ENCODE assay signal across 10 cellular contexts in the genomic region with DNA sequence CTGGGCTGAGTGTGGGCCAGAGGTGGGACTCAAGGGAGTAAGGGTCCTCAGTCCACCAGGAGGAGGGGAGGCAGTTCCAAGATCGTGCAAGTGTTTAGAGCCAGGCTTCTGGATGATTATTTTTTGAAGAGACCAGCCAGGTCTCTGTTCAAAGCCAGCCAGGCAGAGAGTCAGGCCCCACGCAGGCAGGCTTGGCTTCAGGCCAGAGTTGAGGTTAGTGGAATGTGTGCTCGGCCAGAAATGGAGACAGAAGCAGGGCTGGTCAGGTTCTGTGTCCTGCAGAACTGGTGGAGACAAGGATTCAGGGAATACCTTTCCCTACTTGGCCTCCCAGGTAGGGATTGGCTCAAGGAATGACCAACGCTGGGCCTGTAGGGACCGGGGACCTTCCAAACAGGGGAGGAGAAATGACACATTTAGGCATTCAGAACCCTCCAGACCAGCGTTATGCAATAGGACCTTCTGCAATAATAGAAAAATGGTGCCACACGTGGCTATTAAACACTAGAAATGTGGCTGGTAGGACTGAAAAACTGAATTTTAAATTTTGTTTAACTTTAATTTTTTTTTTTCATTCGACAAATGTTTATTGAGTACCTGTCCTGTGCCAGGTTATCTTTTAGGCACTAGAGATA.
DNase-seq lines count a peak whose midpoint lies in the region; ATAC-seq and TF ChIP-seq lines count a peak whose summit lies in the region.
"Had no signal": no experiment of that assay in that cellular context is flagged by ENCODE, and none has a peak within 500 bp of the region (broad histone marks: within the 10 kb centered on the region; RNA-seq: fewer than 3 reads in every experiment).

No MANE protein-coding gene starts in this region.

- no peak overlapping the region for H2AK5ac ChIP-seq in mesenchymal stem cell (ENCODE audit: low read length, severe bottlenecking)

- peaks cover 1% of the 10 kb centered on the region for H3K4me1 Mint-ChIP-seq in activated naive CD8-positive, alpha-beta T cell treated with anti-CD3 and anti-CD28 coated beads for 36 hours

- no peak overlapping the region for H2BK15ac ChIP-seq in mesenchymal stem cell (ENCODE audit: low read depth, poor library complexity, severe bottlenecking)

- no peaks in the 10 kb centered on the region for H3K36me3 Mint-ChIP-seq in activated naive CD8-positive, alpha-beta T cell treated with anti-CD3 and anti-CD28 coated beads for 36 hours
- H3K36me3 Mint-ChIP-seq: CD4-positive, alpha-beta memory T cell had no signal

- peaks cover 0 to 2% of the 10 kb centered on the region in 2 experiments for H3K36me3 ChIP-seq in mesenchymal stem cell (ENCODE audit: control insufficient read depth in 1 of 2, insufficient read depth in 2 of 2, low read depth in 1 of 2, low read length in 2 of 2)

- H3K27me3 ChIP-seq in mesenchymal stem cell (ENCODE audit: control insufficient read depth in 1 of 2, insufficient read depth in 1 of 2, low read length in 2 of 2), result no peaks in the 10 kb centered on the region

- no peak for TF ChIP-seq POLR2A in erythroblast (IDR thresholded peaks at IDR 0.05; ENCODE audit: low read length)

- 76% methylated on average over 7 of the region's 8 CpGs for WGBS in mesenchymal stem cell

- no peak overlapping the region for H3K4me3 ChIP-seq in mesenchymal stem cell (ENCODE audit: insufficient read depth in 1 of 2, low read depth in 1 of 2, low read length in 2 of 2)

- no peak overlapping the region for H3K27ac ChIP-seq in mesenchymal stem cell (ENCODE audit: low read length, poor library complexity, severe bottlenecking)

- H3K4ac ChIP-seq in mesenchymal stem cell (ENCODE audit: low read depth in 1 of 2, low read length in 2 of 2), result no peak overlapping the region

- no peaks in the 10 kb centered on the region for H3K9me3 Mint-ChIP-seq in activated naive CD8-positive, alpha-beta T cell treated with anti-CD3 and anti-CD28 coated beads for 36 hours
- H3K9me3 Mint-ChIP-seq: CD4-positive, alpha-beta memory T cell had no signal

- no peak overlapping the region for H3K4me3 Mint-ChIP-seq in activated naive CD8-positive, alpha-beta T cell treated with anti-CD3 and anti-CD28 coated beads for 36 hours

- H3K4me1 ChIP-seq in mesenchymal stem cell (ENCODE audit: control insufficient read depth, insufficient read depth, low read depth, low read length), result peaks cover 11% of the 10 kb centered on the region

- no peak overlapping the region for H3K9ac ChIP-seq in mesenchymal stem cell (ENCODE audit: low read length)

- no peak overlapping the region for H3K4me2 ChIP-seq in mesenchymal stem cell (ENCODE audit: low read length, poor library complexity, severe bottlenecking)

- H3K27ac Mint-ChIP-seq in activated naive CD8-positive, alpha-beta T cell treated with anti-CD3 and anti-CD28 coated beads for 36 hours, result no peak overlapping the region
- H3K27ac Mint-ChIP-seq: CD4-positive, alpha-beta memory T cell had no signal

- no peak overlapping the region for H2BK120ac ChIP-seq in mesenchymal stem cell (ENCODE audit: low read depth, low read length)

- no peak overlapping the region for H3K14ac ChIP-seq in mesenchymal stem cell (ENCODE audit: low read length in 2 of 2)

- H2BK5ac ChIP-seq in mesenchymal stem cell (ENCODE audit: low read depth, low read length, poor library complexity, severe bottlenecking), result no peak overlapping the region

- H2AFZ ChIP-seq in mesenchymal stem cell (ENCODE audit: low read depth, low read length), result no peak overlapping the region

- H3K79me1 ChIP-seq in mesenchymal stem cell (replicated peaks; ENCODE audit: low read length, poor library complexity, severe bottlenecking), result no peaks in the 10 kb centered on the region

- H3K27me3 Mint-ChIP-seq in activated naive CD8-positive, alpha-beta T cell treated with anti-CD3 and anti-CD28 coated beads for 36 hours, result no peaks in the 10 kb centered on the region

- no peak overlapping the region for H2BK12ac ChIP-seq in mesenchymal stem cell (ENCODE audit: low read length in 2 of 2)

- H3K9me3 ChIP-seq in mesenchymal stem cell (ENCODE audit: control insufficient read depth, low read length), result no peaks in the 10 kb centered on the region

- ATAC-seq in GM21529 (IDR thresholded peaks at IDR 0.05; ENCODE audit: unreplicated experiment), result no peak

- H4K8ac ChIP-seq in mesenchymal stem cell (ENCODE audit: low read length), result no peak overlapping the region

- H3K23ac ChIP-seq in mesenchymal stem cell (ENCODE audit: low read length in 2 of 2), result no peak overlapping the region

- H3K18ac ChIP-seq in mesenchymal stem cell (ENCODE audit: low read depth in 1 of 2, low read length in 2 of 2), result no peak overlapping the region

- H4K91ac ChIP-seq in mesenchymal stem cell (ENCODE audit: low read length), result no peak overlapping the region

- DNase-seq in ELR (ENCODE audit: low read depth), result peak; percentile 7
- peak; percentile 7 for DNase-seq in NCI-H226
- DNase-seq in erythroblast (lab: John Stamatoyannopoulos, UW), result peak; percentile 72 to 78
- peak; percentile 18 for DNase-seq in mesenchymal stem cell
- DNase-seq in activated T-cell treated with anti-CD3 and anti-CD28 coated beads for 4 hours, result no peak
- DNase-seq in stimulated activated CD4-positive, alpha-beta T cell treated with anti-CD3 and anti-CD28 coated beads, Interleukin-2, amount 100 ng/mL, for 48 hours, result no peak
- DNase-seq in activated naive CD8-positive, alpha-beta T cell treated with anti-CD3 and anti-CD28 coated beads for 36 hours, result no peak
- DNase-seq: CD4-positive, alpha-beta memory T cell; NCI-H1105 had no signal

Comparison
In these comparisons a context has a peak if more than half of its experiments do, and no peak if none do; other contexts are left out.
1. DNase-seq: peak in ELR (single experiment), NCI-H226 (single experiment), erythroblast (2 of 2) and mesenchymal stem cell (single experiment); none in activated T-cell treated with anti-CD3 and anti-CD28 coated beads for 4 hours (single experiment), stimulated activated CD4-positive, alpha-beta T cell treated with anti-CD3 and anti-CD28 coated beads, Interleukin-2, amount 100 ng/mL, for 48 hours (0 of 2) and activated naive CD8-positive, alpha-beta T cell treated with anti-CD3 and anti-CD28 coated beads for 36 hours (single experiment).